18 cellular contexts compared by ENCODE assay signal in the genomic region with DNA sequence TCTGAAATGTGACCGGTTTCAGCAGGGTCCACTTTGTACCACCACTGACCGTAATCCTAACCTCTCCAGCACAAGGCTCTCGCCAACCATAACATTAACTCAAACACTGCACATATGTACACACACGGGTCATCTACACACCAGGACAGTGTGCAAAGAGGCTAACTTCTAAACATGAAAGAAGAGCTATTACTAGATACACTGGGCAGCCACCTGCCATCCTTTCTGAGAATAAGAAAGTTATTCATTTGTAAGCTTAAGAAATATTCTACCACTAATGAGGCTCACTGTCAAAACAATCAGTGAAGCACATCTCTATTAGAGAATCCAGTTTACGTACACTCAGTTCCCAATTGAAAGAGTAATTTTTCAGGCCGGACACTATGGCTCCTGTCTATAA. TPM values are rescaled to one million over a fixed set of nuclear protein-coding genes. Genes with fewer than 3 reads are reported as not detected.
DNase-seq lines count a peak whose midpoint lies in the region; ATAC-seq and TF ChIP-seq lines count a peak whose summit lies in the region.
"Had no signal": no experiment of that assay in that cellular context is flagged by ENCODE, and none has a peak within 500 bp of the region (broad histone marks: within the 10 kb centered on the region; RNA-seq: fewer than 3 reads in every experiment).

No MANE protein-coding gene starts in this region.

- H3K27ac ChIP-seq in VCaP = peak overlapping the region; percentile 35; the same call in 1 of the 2 replicates
- H3K27ac ChIP-seq: 22Rv1; A549; BLaER1 treated with 17β-estradiol and CSF1 and Interleukin-3, amounts not matched to agents 10 nM and 100 nM; C4-2B had no signal

- peak; percentile 26 for DNase-seq in renal cortical epithelial cell (ENCODE audit: low read depth)
- no peak for DNase-seq in epidermal melanocyte (ENCODE audit: insufficient read length, low spot score)
- DNase-seq: AML-193; Caco-2; Calu3; CD4-positive, alpha-beta T cell; CD8-positive, alpha-beta T cell; DMS79 treated with DMSO at 0.1 percent for 48 hours; GF-D8 had no signal

- no peak for TF ChIP-seq CTCF in VCaP (conservative IDR thresholded peaks at IDR 0.05)

- ATAC-seq in GM21619 (IDR thresholded peaks at IDR 0.05; ENCODE audit: unreplicated experiment) = peak; percentile 69
- ATAC-seq in HG03097 (IDR thresholded peaks at IDR 0.05; ENCODE audit: low FRiP score, unreplicated experiment) = peak; percentile 61
- no peak for ATAC-seq in HG03439 (IDR thresholded peaks at IDR 0.05; ENCODE audit: unreplicated experiment)
- ATAC-seq in GM18519 (IDR thresholded peaks at IDR 0.05; ENCODE audit: low FRiP score, unreplicated experiment) = no peak
- ATAC-seq: A549; CD8-positive, alpha-beta T cell had no signal

RNA-seq across cellular contexts. Expression of a gene that starts 59.1 kb away (rescaled TPM):
- 43.7 and 53.5 TPM in 2 replicates for total RNA-seq in renal cortical epithelial cell

Comparison
In these comparisons a context has a peak if more than half of its experiments do, and no peak if none do; other contexts are left out.
1. ATAC-seq: peak in GM21619 (single experiment) and HG03097 (single experiment); none in HG03439 (single experiment) and GM18519 (single experiment).